In genomic region chr18:42274488-42275137, GRCh38 we compare ENCODE assay signal across 10 cellular contexts.
DNase-seq lines count a peak whose midpoint lies in the region; ATAC-seq, FAIRE-seq and TF ChIP-seq lines count a peak whose summit lies in the region.
"Had no signal": no experiment of that assay in that cellular context is flagged by ENCODE, and none has a peak within 500 bp of the region (broad histone marks: within the 10 kb centered on the region; RNA-seq: fewer than 3 reads in every experiment).

No MANE protein-coding gene starts in this region.

- H3K36me3 ChIP-seq in fibroblast of lung (ENCODE audit: control insufficient read depth, insufficient read depth, low read length) (no peaks in the 10 kb centered on the region), pancreas (no peaks in the 10 kb centered on the region)

- H3K4me2 ChIP-seq in fibroblast of lung (ENCODE audit: extremely low read depth, insufficient read depth, low read length) = no peak overlapping the region

- H3K9me3 ChIP-seq in fibroblast of lung (ENCODE audit: control insufficient read depth, insufficient read depth, low read depth, low read length) = no peaks in the 10 kb centered on the region
- H3K9me3 ChIP-seq in pancreas = no peaks in the 10 kb centered on the region

- no peak overlapping the region for H3K4me3 ChIP-seq in fibroblast of lung (replicated peaks in 1 of 4; ENCODE audit: control extremely low read depth in 1 of 4, insufficient read depth in 1 of 4, low read depth in 3 of 4, low read length in 4 of 4)
- no peak overlapping the region for H3K4me3 ChIP-seq in pancreas
- H3K4me3 ChIP-seq: K562 had no signal

- H3K27me3 ChIP-seq in fibroblast of lung (ENCODE audit: control insufficient read depth, insufficient read depth, low read length) = no peaks in the 10 kb centered on the region
- no peaks in the 10 kb centered on the region for H3K27me3 ChIP-seq in pancreas

- DNase-seq in AG08395 (ENCODE audit: low spot score) (peak; percentile 41), NCI-H146 treated with DMSO at 0.1 percent for 48 hours (lab: John Stamatoyannopoulos, UW; ENCODE audit: unreplicated experiment) (peak; percentile 78), fibroblast of lung (ENCODE audit: low read depth in 2 of 2) (peak; percentile 16 to 42), SHP77 treated with DMSO at 0.1 percent for 48 hours (lab: John Stamatoyannopoulos, UW) (no peak), pancreas (no peak), occipital lobe (lab: John Stamatoyannopoulos, UW) (no peak)
- DNase-seq in effector CD8-positive, alpha-beta T cell (lab: John Stamatoyannopoulos, UW) = no peak

- H3K79me2 ChIP-seq in fibroblast of lung (ENCODE audit: control insufficient read depth, insufficient read depth, low read length) = no peaks in the 10 kb centered on the region

- H4K20me1 ChIP-seq in fibroblast of lung (ENCODE audit: control insufficient read depth, extremely low read depth, insufficient read depth, low read length) = no peaks in the 10 kb centered on the region

- no peak for FAIRE-seq in pancreas (lab: Jason Lieb, UNC)
- FAIRE-seq: K562, keratinocyte had no signal

- no peak overlapping the region for H2AFZ ChIP-seq in fibroblast of lung (ENCODE audit: low read length)

- H3K4me1 ChIP-seq in fibroblast of lung (ENCODE audit: control insufficient read depth, extremely low read depth, insufficient read depth, low read length) (no peaks in the 10 kb centered on the region), pancreas (no peaks in the 10 kb centered on the region)

- TF ChIP-seq CTCF in fibroblast of lung (conservative IDR thresholded peaks at IDR 0.05 in 1 of 2, IDR thresholded peaks at IDR 0.05 in 1 of 2; ENCODE audit: low read depth in 1 of 2, low read length in 2 of 2) (peak in 1 of 2 donors; percentile 1), pancreas (IDR thresholded peaks at IDR 0.05) (no peak)

- ATAC-seq in GM19395 (IDR thresholded peaks at IDR 0.05; ENCODE audit: unreplicated experiment) (peak; percentile 51), pancreas (no peak)
- ATAC-seq: K562 had no signal

- H3K27ac ChIP-seq in fibroblast of lung (ENCODE audit: insufficient read depth, low read length) = no peak overlapping the region
- H3K27ac ChIP-seq in pancreas = no peak overlapping the region

- intact Hi-C loops in pancreas (cut with DNase I) = no loop called here

- H3K9ac ChIP-seq in fibroblast of lung (ENCODE audit: insufficient read depth, low read length) = no peak overlapping the region

- WGBS in pancreas, 2 donors = 36 to 67% methylated on average over 1 of the region's 1 CpG

Comparison
In these comparisons a context has a peak if more than half of its experiments do, and no peak if none do; other contexts are left out.
1. DNase-seq: peak in AG08395 (single experiment), NCI-H146 treated with DMSO at 0.1 percent for 48 hours (single experiment) and fibroblast of lung (2 of 2); none in SHP77 treated with DMSO at 0.1 percent for 48 hours (single experiment), pancreas (0 of 6), occipital lobe (single experiment) and effector CD8-positive, alpha-beta T cell (single experiment).